26 cellular contexts compared by ENCODE assay signal in the genomic region with DNA sequence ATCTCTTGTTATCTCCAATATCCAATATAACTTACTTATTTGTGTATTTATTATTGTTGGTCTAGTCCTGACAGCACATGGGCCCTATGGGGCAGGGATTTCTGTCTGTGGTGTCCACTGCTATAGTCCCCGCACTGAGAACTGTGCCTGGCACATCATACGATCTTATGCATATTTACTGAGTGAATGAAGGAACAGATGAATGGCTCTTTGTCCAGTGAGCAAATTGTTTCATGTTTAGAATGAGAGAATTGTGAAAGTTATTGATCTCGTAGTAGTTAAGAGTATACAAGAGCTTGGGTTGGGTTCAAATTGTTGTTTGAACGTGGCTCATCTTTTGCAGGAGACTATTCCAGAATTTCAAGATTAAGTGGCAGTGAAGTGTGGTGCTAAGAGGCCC.
"Had no signal": no experiment of that assay in that cellular context is flagged by ENCODE, and none has a peak within 500 bp of the region (broad histone marks: within the 10 kb centered on the region; RNA-seq: fewer than 3 reads in every experiment).

No MANE protein-coding gene starts in this region.

- H3K36me3 ChIP-seq: neural progenitor cell, ovary, right lobe of liver, sigmoid colon, stomach, thoracic aorta, thyroid gland, tibial nerve, upper lobe of left lung, vagina had no signal

- H3K9me3 Mint-ChIP-seq: natural killer cell; nephron; stimulated activated effector memory CD8-positive, alpha-beta T cell treated with anti-CD3 and anti-CD28 coated beads, Interleukin-12 subunit alpha, Interleukin-12 subunit beta, amount 100 ng/mL, for 72 hours; stimulated activated naive CD8-positive, alpha-beta T cell treated with anti-CD3 and anti-CD28 coated beads, Interleukin-15, Interleukin-2, amounts not matched to agents 100 ng/mL and 50 ng/mL, for 24 hours had no signal

- H3K9ac ChIP-seq: neural progenitor cell had no signal

- H3K4me1 Mint-ChIP-seq: natural killer cell; nephron; stimulated activated effector memory CD8-positive, alpha-beta T cell treated with anti-CD3 and anti-CD28 coated beads, Interleukin-12 subunit alpha, Interleukin-12 subunit beta, amount 100 ng/mL, for 72 hours; stimulated activated naive B cell treated with anti-CD40 and anti-IgM and Interleukin-4, amounts not matched to agents 10 μg/mL and 1 μg/mL and 100 μg/mL, for 72 hours had no signal

- H3K9me3 ChIP-seq: ovary, psoas muscle, right lobe of liver, sigmoid colon, stomach, thoracic aorta, thyroid gland, tibial nerve, upper lobe of left lung, vagina had no signal

- H3K27ac ChIP-seq: neural progenitor cell, ovary, psoas muscle, right lobe of liver, sigmoid colon, thoracic aorta, thyroid gland, tibial nerve, vagina had no signal

- FAIRE-seq: small intestine, urothelium cell line had no signal

- H3K4me2 ChIP-seq: neural progenitor cell had no signal

- H3K4me3 ChIP-seq: neural progenitor cell, ovary, psoas muscle, right lobe of liver, sigmoid colon, stomach, thoracic aorta, thyroid gland, tibial nerve, upper lobe of left lung, vagina had no signal

- H3K36me3 Mint-ChIP-seq: natural killer cell; neural progenitor cell; stimulated activated effector memory CD8-positive, alpha-beta T cell treated with anti-CD3 and anti-CD28 coated beads, Interleukin-12 subunit alpha, Interleukin-12 subunit beta, amount 100 ng/mL, for 72 hours; stimulated activated naive B cell treated with anti-CD40 and anti-IgM and Interleukin-4, amounts not matched to agents 10 μg/mL and 1 μg/mL and 100 μg/mL, for 72 hours had no signal

- H3K27me3 ChIP-seq: neural progenitor cell, ovary, right lobe of liver, sigmoid colon, thyroid gland, tibial nerve, upper lobe of left lung, vagina had no signal

- H3K4me3 Mint-ChIP-seq: natural killer cell; nephron; neural progenitor cell; stimulated activated effector memory CD8-positive, alpha-beta T cell treated with anti-CD3 and anti-CD28 coated beads, Interleukin-12 subunit alpha, Interleukin-12 subunit beta, amount 100 ng/mL, for 72 hours; stimulated activated naive B cell treated with anti-CD40 and anti-IgM and Interleukin-4, amounts not matched to agents 10 μg/mL and 1 μg/mL and 100 μg/mL, for 72 hours; stimulated activated naive CD8-positive, alpha-beta T cell treated with anti-CD3 and anti-CD28 coated beads, Interleukin-15, Interleukin-2, amounts not matched to agents 100 ng/mL and 50 ng/mL, for 24 hours had no signal

- H3K4me1 ChIP-seq: psoas muscle, right lobe of liver, sigmoid colon, stomach, thyroid gland, tibial nerve, upper lobe of left lung, vagina had no signal

- H2AFZ ChIP-seq: neural progenitor cell had no signal

- DNase-seq: natural killer cell; occipital lobe; ovary; psoas muscle; right cardiac atrium; right lobe of liver; sigmoid colon; small intestine; stimulated activated CD4-positive, alpha-beta T cell treated with anti-CD3 and anti-CD28 coated beads, Interleukin-15, amount 100 ng/mL, for 24 hours; stimulated activated CD4-positive, alpha-beta T cell treated with anti-CD3 and anti-CD28 coated beads, Interleukin-2, amount 100 ng/mL, for 24 hours; stimulated activated CD4-positive, alpha-beta T cell treated with anti-CD3 and anti-CD28 coated beads, Interleukin-2, amount 100 ng/mL, for 48 hours; stimulated activated CD4-positive, alpha-beta T cell treated with anti-CD3 and anti-CD28 coated beads, Interleukin-4, amount 100 ng/mL, for 24 hours; stimulated activated naive B cell treated with anti-CD40 and anti-IgM and Interleukin-4, amounts not matched to agents 10 μg/mL and 1 μg/mL and 100 μg/mL, for 72 hours; stimulated activated naive CD4-positive, alpha-beta T cell treated with Interleukin-2 at 50 U/mL for 16 hours; stomach; thyroid gland; trophoblast cell; upper lobe of left lung had no signal

- H3K27ac Mint-ChIP-seq: natural killer cell; nephron; neural progenitor cell; stimulated activated effector memory CD8-positive, alpha-beta T cell treated with anti-CD3 and anti-CD28 coated beads, Interleukin-12 subunit alpha, Interleukin-12 subunit beta, amount 100 ng/mL, for 72 hours; stimulated activated naive B cell treated with anti-CD40 and anti-IgM and Interleukin-4, amounts not matched to agents 10 μg/mL and 1 μg/mL and 100 μg/mL, for 72 hours; stimulated activated naive CD8-positive, alpha-beta T cell treated with anti-CD3 and anti-CD28 coated beads, Interleukin-15, Interleukin-2, amounts not matched to agents 100 ng/mL and 50 ng/mL, for 24 hours had no signal
